8 cellular contexts compared by ENCODE assay signal in genomic region chr15:48285329-48286214, GRCh38. TPM values are rescaled to one million over a fixed set of nuclear protein-coding genes. Genes with fewer than 3 reads are reported as not detected.
DNase-seq lines count a peak whose midpoint lies in the region; ATAC-seq and TF ChIP-seq lines count a peak whose summit lies in the region.

No MANE protein-coding gene starts in this region.

- peaks cover 0 to 8% (median 0%) of the 10 kb centered on the region in 3 donors for H3K27me3 Mint-ChIP-seq in naive B cell

- H3K9me3 Mint-ChIP-seq in naive B cell, result no peaks in the 10 kb centered on the region

- H3K4me1 ChIP-seq in esophagus muscularis mucosa (peaks cover 12 to 37% (median 34%) of the 10 kb centered on the region in 4 donors), uterus (no peaks in the 10 kb centered on the region)

- H3K36me3 ChIP-seq in esophagus muscularis mucosa, result no peaks in the 10 kb centered on the region
- H3K36me3 ChIP-seq in uterus, result no peaks in the 10 kb centered on the region

- DNase-seq in AML-193 (lab: John Stamatoyannopoulos, UW) (peak; percentile 44 to 58), NCI-H446 treated with DMSO at 0.1 percent for 48 hours (lab: John Stamatoyannopoulos, UW) (peak; percentile 91), esophagus muscularis mucosa (ENCODE audit: extremely low spot score) (no peak), naive B cell (peak; percentile 33), uterus (peak; percentile 17 to 43)
- peak; percentile 9 to 38 for DNase-seq in activated CD4-positive, alpha-beta T cell treated with anti-CD3 and anti-CD28 coated beads, Interleukin-2, amount 50 U/mL, for 48 hours

- no peak for TF ChIP-seq EP300 in esophagus muscularis mucosa (IDR thresholded peaks at IDR 0.05)

- H3K27ac Mint-ChIP-seq in naive B cell, result no peak overlapping the region

- TF ChIP-seq POLR2A in GM18505 (IDR thresholded peaks at IDR 0.05; ENCODE audit: borderline replicate concordance, extremely low read depth, insufficient read depth, insufficient read length), result no peak
- TF ChIP-seq POLR2A in esophagus muscularis mucosa (IDR thresholded peaks at IDR 0.05; ENCODE audit: low read depth), result no peak
- TF ChIP-seq POLR2A in uterus (IDR thresholded peaks at IDR 0.05), result no peak

- ATAC-seq in GM18505 (IDR thresholded peaks at IDR 0.05; ENCODE audit: unreplicated experiment), result peak; percentile 62
- peak; percentile 89 for ATAC-seq in HG03354 (IDR thresholded peaks at IDR 0.05; ENCODE audit: poor library complexity, severe bottlenecking, unreplicated experiment)
- peak; percentile 35 to 52 for ATAC-seq in naive B cell (ENCODE audit: low read depth in 2 of 2)

- peaks cover 0 to 4% (median 4%) of the 10 kb centered on the region in 3 donors for H3K4me1 Mint-ChIP-seq in naive B cell

- H3K9me3 ChIP-seq in esophagus muscularis mucosa, result no peaks in the 10 kb centered on the region
- no peaks in the 10 kb centered on the region for H3K9me3 ChIP-seq in uterus

- H3K27me3 ChIP-seq in esophagus muscularis mucosa (no peaks in the 10 kb centered on the region), uterus (no peaks in the 10 kb centered on the region)

- H3K4me3 ChIP-seq in esophagus muscularis mucosa (peak overlapping the region; percentile 16 to 45 (median 30)), uterus (no peak overlapping the region)

- H3K27ac ChIP-seq in esophagus muscularis mucosa (replicated peaks in 1 of 4) (peak overlapping the region in 1 of 4 donors; percentile 32), uterus (no peak overlapping the region)

- 19% methylated on average over 14 of the region's 14 CpGs for WGBS in esophagus muscularis mucosa

- H3K36me3 Mint-ChIP-seq in naive B cell, result no peaks in the 10 kb centered on the region

- peak; percentile 68 to 78 (median 76) for TF ChIP-seq CTCF in esophagus muscularis mucosa (IDR thresholded peaks at IDR 0.05)
- TF ChIP-seq CTCF in uterus (IDR thresholded peaks at IDR 0.05), result peak; percentile 59 to 67 (median 62)

- H3K4me3 Mint-ChIP-seq in naive B cell, result peak overlapping the region in 2 of 8 donors; percentile 9 to 59

- intact Hi-C loops in esophagus muscularis mucosa (cut with DNase I) (loop anchor here (5.0 to 10.0 kb wide), 2 partner anchors 171 to 1088 kb away; no protein-coding TSS in a partner anchor), uterus (cut with DNase I; ENCODE audit: low total_unique reads) (no loop called here)

RNA-seq across cellular contexts. Expression of gene DUT, which starts 45.7 kb away (rescaled TPM):
- total RNA-seq in esophagus muscularis mucosa, result 100 to 1,000 TPM in 1 of 4 donors, 10 to 100 TPM in 3; 82.0 to 121 (median 92.8) TPM
- polyA plus RNA-seq in naive B cell (ENCODE audit: low read depth in 6 of 6), result 100 to 1,000 TPM; 106 to 117 (median 112) TPM
- 100 to 1,000 TPM in 3 of 4 donors, 10 to 100 TPM in 1; 67.1 to 235 (median 171) TPM for total RNA-seq in uterus

Comparison
In these comparisons a context has a peak if more than half of its experiments do, and no peak if none do; other contexts are left out.
1. H3K4me3 ChIP-seq: peak in esophagus muscularis mucosa (4 of 4); none in uterus (0 of 2).
2. Peak in every context shown above with its lines, with median percentiles within 50 percentile points of each other: ATAC-seq.